ENCODE assay signal across 1 cellular context in genomic region chr9:133545494-133546286, GRCh38.
TF ChIP-seq lines count a peak whose summit lies in the region.

No MANE protein-coding gene starts in this region.

TF ChIP-seq in GM23338, 12 proteins besides CTCF, POLR2A, EP300 and RAD21 (continued from another document):
- TF ChIP-seq, protein P1, sequence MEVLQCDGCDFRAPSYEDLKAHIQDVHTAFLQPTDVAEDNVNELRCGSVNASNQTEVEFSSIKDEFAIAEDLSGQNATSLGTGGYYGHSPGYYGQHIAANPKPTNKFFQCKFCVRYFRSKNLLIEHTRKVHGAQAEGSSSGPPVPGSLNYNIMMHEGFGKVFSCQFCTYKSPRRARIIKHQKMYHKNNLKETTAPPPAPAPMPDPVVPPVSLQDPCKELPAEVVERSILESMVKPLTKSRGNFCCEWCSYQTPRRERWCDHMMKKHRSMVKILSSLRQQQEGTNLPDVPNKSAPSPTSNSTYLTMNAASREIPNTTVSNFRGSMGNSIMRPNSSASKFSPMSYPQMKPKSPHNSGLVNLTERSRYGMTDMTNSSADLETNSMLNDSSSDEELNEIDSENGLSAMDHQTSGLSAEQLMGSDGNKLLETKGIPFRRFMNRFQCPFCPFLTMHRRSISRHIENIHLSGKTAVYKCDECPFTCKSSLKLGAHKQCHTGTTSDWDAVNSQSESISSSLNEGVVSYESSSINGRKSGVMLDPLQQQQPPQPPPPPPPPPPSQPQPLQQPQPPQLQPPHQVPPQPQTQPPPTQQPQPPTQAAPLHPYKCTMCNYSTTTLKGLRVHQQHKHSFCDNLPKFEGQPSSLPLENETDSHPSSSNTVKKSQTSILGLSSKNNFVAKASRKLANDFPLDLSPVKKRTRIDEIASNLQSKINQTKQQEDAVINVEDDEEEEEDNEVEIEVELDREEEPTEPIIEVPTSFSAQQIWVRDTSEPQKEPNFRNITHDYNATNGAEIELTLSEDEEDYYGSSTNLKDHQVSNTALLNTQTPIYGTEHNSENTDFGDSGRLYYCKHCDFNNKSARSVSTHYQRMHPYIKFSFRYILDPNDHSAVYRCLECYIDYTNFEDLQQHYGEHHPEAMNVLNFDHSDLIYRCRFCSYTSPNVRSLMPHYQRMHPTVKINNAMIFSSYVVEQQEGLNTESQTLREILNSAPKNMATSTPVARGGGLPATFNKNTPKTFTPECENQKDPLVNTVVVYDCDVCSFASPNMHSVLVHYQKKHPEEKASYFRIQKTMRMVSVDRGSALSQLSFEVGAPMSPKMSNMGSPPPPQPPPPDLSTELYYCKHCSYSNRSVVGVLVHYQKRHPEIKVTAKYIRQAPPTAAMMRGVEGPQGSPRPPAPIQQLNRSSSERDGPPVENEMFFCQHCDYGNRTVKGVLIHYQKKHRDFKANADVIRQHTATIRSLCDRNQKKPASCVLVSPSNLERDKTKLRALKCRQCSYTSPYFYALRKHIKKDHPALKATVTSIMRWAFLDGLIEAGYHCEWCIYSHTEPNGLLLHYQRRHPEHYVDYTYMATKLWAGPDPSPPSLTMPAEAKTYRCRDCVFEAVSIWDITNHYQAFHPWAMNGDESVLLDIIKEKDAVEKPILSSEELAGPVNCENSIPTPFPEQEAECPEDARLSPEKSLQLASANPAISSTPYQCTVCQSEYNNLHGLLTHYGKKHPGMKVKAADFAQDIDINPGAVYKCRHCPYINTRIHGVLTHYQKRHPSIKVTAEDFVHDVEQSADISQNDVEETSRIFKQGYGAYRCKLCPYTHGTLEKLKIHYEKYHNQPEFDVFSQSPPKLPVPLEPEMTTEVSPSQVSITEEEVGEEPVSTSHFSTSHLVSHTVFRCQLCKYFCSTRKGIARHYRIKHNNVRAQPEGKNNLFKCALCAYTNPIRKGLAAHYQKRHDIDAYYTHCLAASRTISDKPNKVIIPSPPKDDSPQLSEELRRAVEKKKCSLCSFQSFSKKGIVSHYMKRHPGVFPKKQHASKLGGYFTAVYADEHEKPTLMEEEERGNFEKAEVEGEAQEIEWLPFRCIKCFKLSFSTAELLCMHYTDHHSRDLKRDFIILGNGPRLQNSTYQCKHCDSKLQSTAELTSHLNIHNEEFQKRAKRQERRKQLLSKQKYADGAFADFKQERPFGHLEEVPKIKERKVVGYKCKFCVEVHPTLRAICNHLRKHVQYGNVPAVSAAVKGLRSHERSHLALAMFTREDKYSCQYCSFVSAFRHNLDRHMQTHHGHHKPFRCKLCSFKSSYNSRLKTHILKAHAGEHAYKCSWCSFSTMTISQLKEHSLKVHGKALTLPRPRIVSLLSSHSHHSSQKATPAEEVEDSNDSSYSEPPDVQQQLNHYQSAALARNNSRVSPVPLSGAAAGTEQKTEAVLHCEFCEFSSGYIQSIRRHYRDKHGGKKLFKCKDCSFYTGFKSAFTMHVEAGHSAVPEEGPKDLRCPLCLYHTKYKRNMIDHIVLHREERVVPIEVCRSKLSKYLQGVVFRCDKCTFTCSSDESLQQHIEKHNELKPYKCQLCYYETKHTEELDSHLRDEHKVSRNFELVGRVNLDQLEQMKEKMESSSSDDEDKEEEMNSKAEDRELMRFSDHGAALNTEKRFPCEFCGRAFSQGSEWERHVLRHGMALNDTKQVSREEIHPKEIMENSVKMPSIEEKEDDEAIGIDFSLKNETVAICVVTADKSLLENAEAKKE (CRISPR knock-in tag; IDR thresholded peaks at IDR 0.05) = no peak
- TF ChIP-seq EZH2 (IDR thresholded peaks at IDR 0.05; ENCODE audit: low read depth, unreplicated experiment) = no peak
